Comparison of ENCODE assay signal across 8 cellular contexts in the genomic region with DNA sequence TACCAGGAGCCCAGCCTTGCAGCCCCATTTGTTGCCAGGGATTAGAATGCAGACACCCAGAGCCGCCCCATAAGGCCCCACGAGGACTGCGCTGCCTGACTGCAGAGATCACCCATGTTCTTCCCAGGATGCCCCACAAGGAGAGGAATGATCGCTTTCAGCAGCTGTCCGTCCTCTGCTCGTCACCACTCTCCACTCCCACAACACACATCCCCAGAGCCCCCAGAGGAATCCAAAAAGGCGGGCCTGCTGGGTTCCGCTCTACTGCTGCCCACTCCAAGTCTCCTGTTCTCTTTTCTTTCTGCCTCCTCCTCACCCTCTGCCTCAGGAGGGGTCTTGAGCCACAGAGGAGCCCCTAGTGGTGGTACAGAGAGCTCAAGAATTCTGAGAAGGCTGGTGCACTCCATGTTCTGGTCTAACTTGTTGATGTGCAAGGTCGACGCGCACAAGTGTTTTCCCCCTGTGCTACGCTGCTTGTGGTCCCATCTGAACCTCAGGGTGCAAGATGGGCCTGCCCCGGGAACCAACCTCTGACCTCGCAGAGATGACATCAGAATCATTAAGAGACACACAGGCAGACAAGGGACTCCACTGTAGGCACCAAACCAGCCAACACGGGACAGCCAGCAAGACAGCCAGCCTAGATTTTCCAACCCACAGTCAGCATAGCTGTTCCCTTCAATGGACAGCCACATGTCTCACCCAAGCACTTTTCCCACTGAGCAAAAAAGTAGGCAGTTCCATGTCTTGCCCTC. TPM values are rescaled to one million over a fixed set of nuclear protein-coding genes. Genes with fewer than 3 reads are reported as not detected.
DNase-seq lines count a peak whose midpoint lies in the region; ATAC-seq and TF ChIP-seq lines count a peak whose summit lies in the region.

No MANE protein-coding gene starts in this region.

- peak overlapping the region; percentile 63 for H3K4me3 Mint-ChIP-seq in glutamatergic neuron (ENCODE audit: unreplicated experiment)

- H3K36me3 Mint-ChIP-seq in glutamatergic neuron (ENCODE audit: unreplicated experiment) = no peaks in the 10 kb centered on the region

- peaks cover 100% of the 10 kb centered on the region in 2 donors for H3K4me1 ChIP-seq in gastrocnemius medialis

- H3K27me3 Mint-ChIP-seq in glutamatergic neuron (ENCODE audit: unreplicated experiment) = peaks cover 10% of the 10 kb centered on the region

- ATAC-seq in gastrocnemius medialis = no peak

- H3K27ac Mint-ChIP-seq in glutamatergic neuron (ENCODE audit: unreplicated experiment) = peak overlapping the region; percentile 96

- H3K9me3 Mint-ChIP-seq in glutamatergic neuron (ENCODE audit: unreplicated experiment) = peaks cover 11% of the 10 kb centered on the region

- H3K4me3 ChIP-seq in gastrocnemius medialis = peak overlapping the region; percentile 9 to 25 (median 18)

- H3K27ac ChIP-seq in VCaP (peak overlapping the region; percentile 88), gastrocnemius medialis (peak overlapping the region; percentile 97 to 99 (median 98))

- in situ Hi-C loops in gastrocnemius medialis (cut with MboI; ENCODE audit: low sequenced_read_pairs in 4 of 4) = no loop called here

- no peak for TF ChIP-seq POLR2A in gastrocnemius medialis (IDR thresholded peaks at IDR 0.05)

- peaks cover 47% of the 10 kb centered on the region for H3K4me1 Mint-ChIP-seq in glutamatergic neuron (ENCODE audit: low read depth, unreplicated experiment)

- no peaks in the 10 kb centered on the region for H3K36me3 ChIP-seq in gastrocnemius medialis

- TF ChIP-seq CTCF in GM12873 (IDR thresholded peaks at IDR 0.05; ENCODE audit: insufficient read depth, low read depth, low read length, missing control alignments) = peak; percentile 28
- no peak for TF ChIP-seq CTCF in VCaP (conservative IDR thresholded peaks at IDR 0.05)
- TF ChIP-seq CTCF in glutamatergic neuron (IDR thresholded peaks at IDR 0.05; ENCODE audit: partially characterized antibody, unreplicated experiment) = peak; percentile 24
- TF ChIP-seq CTCF in gastrocnemius medialis (IDR thresholded peaks at IDR 0.05 in 4 of 5, conservative IDR thresholded peaks at IDR 0.05 in 1 of 5) = peak in 1 of 5 experiments; percentile 26

- H3K27me3 ChIP-seq in gastrocnemius medialis = no peaks in the 10 kb centered on the region

- H3K9me3 ChIP-seq in gastrocnemius medialis = no peaks in the 10 kb centered on the region

- DNase-seq in glutamatergic neuron = peak; percentile 55
- no peak for DNase-seq in gastrocnemius medialis
- DNase-seq in ureter (ENCODE audit: low spot score) = no peak
- no peak for DNase-seq in amniotic stem cell (lab: John Stamatoyannopoulos, UW)
- no peak for DNase-seq in NCI-H1694 treated with DMSO at 0.1 percent for 48 hours (lab: John Stamatoyannopoulos, UW)
- DNase-seq in effector CD8-positive, alpha-beta T cell (lab: John Stamatoyannopoulos, UW) = no peak

- intact Hi-C loops in gastrocnemius medialis (cut with DNase I; ENCODE audit: low total_unique reads) = no loop called here

RNA-seq across cellular contexts. Expression of gene PXN, which starts 30.0 kb away (rescaled TPM):
- total RNA-seq in glutamatergic neuron (ENCODE audit: unreplicated experiment) = 39.5 TPM
- total RNA-seq in gastrocnemius medialis = 100 to 1,000 TPM in 1 of 4 donors, 10 to 100 TPM in 3; 48.8 to 102 (median 77.9) TPM
- total RNA-seq in ureter = 166 TPM

RNA-seq across cellular contexts. Expression of gene RPLP0, which starts 34.6 kb away (rescaled TPM):
- total RNA-seq in glutamatergic neuron (ENCODE audit: unreplicated experiment) (1,238 TPM), gastrocnemius medialis (1,000 to 10,000 TPM; 2,008 to 3,982 (median 3,189) TPM), ureter (2,124 TPM)

RNA-seq across cellular contexts. Expression of gene GCN1, which starts 41.0 kb away (rescaled TPM):
- total RNA-seq in glutamatergic neuron (ENCODE audit: unreplicated experiment) (173 TPM), gastrocnemius medialis (10 to 100 TPM; 58.2 to 99.7 (median 87.4) TPM), ureter (114 TPM)

RNA-seq across cellular contexts. Expression of gene RNU4-2, which starts 56.2 kb away (rescaled TPM):
- 8,083 TPM for total RNA-seq in glutamatergic neuron (ENCODE audit: unreplicated experiment)
- total RNA-seq in gastrocnemius medialis = under 1 TPM in 2 of 4 donors, not detected in 2; under 0.01 TPM
- 8,888 TPM for total RNA-seq in ureter

RNA-seq across cellular contexts. Expression of gene RNU4-1, which starts 57.5 kb away (rescaled TPM):
- total RNA-seq in glutamatergic neuron (ENCODE audit: unreplicated experiment) (5,722 TPM), gastrocnemius medialis (under 1 TPM in 1 of 4 donors, not detected in 3; under 0.01 TPM), ureter (1,538 TPM)
